Comparison of ENCODE assay signal across 24 cellular contexts in the genomic region with DNA sequence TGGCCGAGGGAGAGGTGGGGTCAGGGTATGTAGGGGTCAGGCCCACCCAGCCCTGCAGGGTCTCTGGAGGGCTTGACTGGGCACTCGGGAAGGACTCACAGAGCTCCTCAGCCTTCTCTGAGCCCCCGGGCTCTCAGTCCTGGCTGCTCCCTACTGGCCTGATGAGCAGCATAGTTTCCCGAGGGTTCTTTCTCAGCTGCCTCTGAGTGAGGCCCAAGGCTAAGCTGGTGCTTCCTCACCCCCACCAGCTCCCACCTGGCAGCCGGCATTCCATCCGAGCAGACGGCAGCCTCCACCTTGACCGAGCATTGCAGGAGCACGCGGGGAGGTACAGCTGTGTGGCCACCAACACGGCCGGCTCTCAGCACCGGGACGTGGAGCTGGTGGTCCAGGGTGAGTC. TPM values are rescaled to one million over a fixed set of nuclear protein-coding genes. Genes with fewer than 3 reads are reported as not detected.
DNase-seq lines count a peak whose midpoint lies in the region; ATAC-seq and TF ChIP-seq lines count a peak whose summit lies in the region.
"Had no signal": no experiment of that assay in that cellular context is flagged by ENCODE, and none has a peak within 500 bp of the region (broad histone marks: within the 10 kb centered on the region; RNA-seq: fewer than 3 reads in every experiment).

No MANE protein-coding gene starts in this region.

- no peak overlapping the region for H4K91ac ChIP-seq in IMR-90 (ENCODE audit: insufficient read depth, low read depth, low read length)

- no peak for TF ChIP-seq POLR2A in IMR-90 (IDR thresholded peaks at IDR 0.05; ENCODE audit: low read depth, low read length)
- TF ChIP-seq POLR2A in esophagus squamous epithelium (IDR thresholded peaks at IDR 0.05), result no peak
- no peak for TF ChIP-seq POLR2A in sigmoid colon (IDR thresholded peaks at IDR 0.05)

- H2AFZ ChIP-seq in IMR-90 (replicated peaks; ENCODE audit: low read length, poor library complexity), result no peak overlapping the region

- DNase-seq in NCI-H2171 treated with DMSO at 0.1 percent for 48 hours (lab: John Stamatoyannopoulos, UW) (peak; percentile 36), NCI-H2171 (lab: John Stamatoyannopoulos, UW) (no peak), IMR-90 (no peak), esophagus squamous epithelium (lab: John Stamatoyannopoulos, UW) (no peak), sigmoid colon (no peak), NCI-H69 (lab: John Stamatoyannopoulos, UW) (no peak)
- DNase-seq in activated T-cell treated with anti-CD3 and anti-CD28 coated beads, Interleukin-2, amount 50 U/mL, for 48 hours, result no peak
- DNase-seq: Caco-2; CD8-positive, alpha-beta T cell; GDM1; Kasumi-1; MV-4-11; NCI-H1105; NCI-H1436 treated with DMSO at 0.1 percent for 48 hours; NCI-H187 treated with DMSO at 0.1 percent for 48 hours; NCI-H446; NCI-H524 treated with DMSO at 0.1 percent for 48 hours; SHP77 treated with DMSO at 0.1 percent for 48 hours had no signal

- peaks cover 77% of the 10 kb centered on the region for H3K27me3 ChIP-seq in IMR-90 (ENCODE audit: control insufficient read depth, insufficient read depth, low read length)
- peaks cover 0 to 80% (median 0%) of the 10 kb centered on the region in 4 donors for H3K27me3 ChIP-seq in esophagus squamous epithelium
- no peaks in the 10 kb centered on the region for H3K27me3 ChIP-seq in sigmoid colon

- H3K9me1 ChIP-seq in IMR-90 (ENCODE audit: insufficient read depth, low read length), result no peaks in the 10 kb centered on the region

- no peak for ATAC-seq in IMR-90 (ENCODE audit: low read depth)
- ATAC-seq: CD8-positive, alpha-beta T cell; GM12878 had no signal

- in situ Hi-C loops in IMR-90 (cut with MboI; ENCODE audit: low sequenced_read_pairs), result no loop called here

- no peak for TF ChIP-seq EP300 in sigmoid colon (IDR thresholded peaks at IDR 0.05)

- H3K23ac ChIP-seq in IMR-90 (ENCODE audit: low read depth, low read length), result no peak overlapping the region

- TF ChIP-seq RAD21 in IMR-90 (IDR thresholded peaks at IDR 0.05; ENCODE audit: low read length), result no peak

- no peak overlapping the region for H3K9ac ChIP-seq in IMR-90 (ENCODE audit: low read depth, low read length)

- TF ChIP-seq CTCF in IMR-90 (conservative IDR thresholded peaks at IDR 0.05; ENCODE audit: low read depth, low read length), result no peak
- no peak for TF ChIP-seq CTCF in esophagus squamous epithelium (IDR thresholded peaks at IDR 0.05)
- no peak for TF ChIP-seq CTCF in sigmoid colon (IDR thresholded peaks at IDR 0.05)

- intact Hi-C loops in IMR-90 (cut with micrococcal nuclease) (no loop called here), esophagus squamous epithelium (cut with DNase I) (no loop called here), sigmoid colon (cut with DNase I) (no loop called here)

- H3K79me1 ChIP-seq in IMR-90 (ENCODE audit: low read depth in 1 of 2, low read length in 2 of 2), result no peaks in the 10 kb centered on the region

- POLR2A ChIA-PET in IMR-90 (lab: Charles Lee; ENCODE audit: unreplicated experiment), result no interaction called here

- no peak overlapping the region for H2BK120ac ChIP-seq in IMR-90 (ENCODE audit: low read depth, low read length)

- no peak overlapping the region for H2BK15ac ChIP-seq in IMR-90 (ENCODE audit: low read depth, low read length)

- no peaks in the 10 kb centered on the region for H3K9me3 ChIP-seq in IMR-90 (ENCODE audit: control insufficient read depth, insufficient read depth, low read length)
- H3K9me3 ChIP-seq in esophagus squamous epithelium, result no peaks in the 10 kb centered on the region
- H3K9me3 ChIP-seq in sigmoid colon, result no peaks in the 10 kb centered on the region
- H3K9me3 ChIP-seq: Caco-2 had no signal

- no peak overlapping the region for H3K4ac ChIP-seq in IMR-90 (ENCODE audit: low read depth, low read length)

- H2BK5ac ChIP-seq in IMR-90 (ENCODE audit: low read depth, low read length, poor library complexity, severe bottlenecking), result no peak overlapping the region

- 51% methylated on average over 8 of the region's 14 CpGs; no CpG with 5 or more reads in 1 of the 2 experiments for WGBS in IMR-90 (ENCODE audit: extremely low coverage in 2 of 2, insufficient read length in 1 of 2), 2 experiments
- 80 to 81% methylated on average over 1 to 7 of the region's 14 CpGs for WGBS in esophagus squamous epithelium, 2 donors
- 74 to 78% methylated on average over 14 of the region's 14 CpGs for WGBS in sigmoid colon, 2 donors

- CTCF ChIA-PET in IMR-90 (lab: Yijun Ruan, JAX), result no interaction called here

- no peak overlapping the region for H3K18ac ChIP-seq in IMR-90 (ENCODE audit: low read depth, low read length)

- dilution Hi-C loops in IMR-90 (cut with HindIII; ENCODE audit: low sequenced_read_pairs, unreplicated experiment), result no loop called here

- H3K4me3 ChIP-seq in IMR-90 (ENCODE audit: insufficient read depth, low read depth, low read length), result no peak overlapping the region
- H3K4me3 ChIP-seq in esophagus squamous epithelium, result no peak overlapping the region
- H3K4me3 ChIP-seq in sigmoid colon, result no peak overlapping the region
- H3K4me3 ChIP-seq: GM12878 had no signal

- peak overlapping the region; percentile 63 for H2AK9ac ChIP-seq in IMR-90 (replicated peaks; ENCODE audit: low read depth, low read length, poor library complexity)

- no peak overlapping the region for H3K56ac ChIP-seq in IMR-90 (ENCODE audit: extremely low read depth, insufficient read depth, low read length)

- H3K27ac ChIP-seq in IMR-90 (ENCODE audit: insufficient read depth, low read length), result no peak overlapping the region
- H3K27ac ChIP-seq in esophagus squamous epithelium, result peak overlapping the region in 3 of 4 donors; percentile 72 to 86 (median 82)
- peak overlapping the region; percentile 41 to 99 (median 72) for H3K27ac ChIP-seq in sigmoid colon
- H3K27ac ChIP-seq: 22Rv1, C4-2B, RWPE1 had no signal

- no peak overlapping the region for H2AK5ac ChIP-seq in IMR-90 (ENCODE audit: low read depth, low read length)

- no peak overlapping the region for H4K5ac ChIP-seq in IMR-90 (ENCODE audit: low read depth, low read length)

- H4K8ac ChIP-seq in IMR-90 (ENCODE audit: low read depth in 2 of 2, low read length in 2 of 2), result no peak overlapping the region

- no peaks in the 10 kb centered on the region for H4K20me1 ChIP-seq in IMR-90 (ENCODE audit: insufficient read depth, low read length)

- no TSS peak for BruUV-seq in IMR-90 (replicated peaks; lab: Mats Ljungman, UMichigan)

- no peak overlapping the region for H3K4me2 ChIP-seq in IMR-90 (ENCODE audit: low read depth, low read length)

- no peak overlapping the region for H2BK20ac ChIP-seq in IMR-90 (ENCODE audit: low read depth, low read length)

- no peaks in the 10 kb centered on the region for H3K4me1 ChIP-seq in IMR-90 (ENCODE audit: control insufficient read depth, insufficient read depth, low read length)
- H3K4me1 ChIP-seq in esophagus squamous epithelium, result peaks cover 0 to 45% (median 15%) of the 10 kb centered on the region in 3 donors
- peaks cover 0 to 73% (median 48%) of the 10 kb centered on the region in 4 donors for H3K4me1 ChIP-seq in sigmoid colon

- H3K14ac ChIP-seq in IMR-90 (replicated peaks; ENCODE audit: low read depth, low read length), result no peak overlapping the region

- H3K36me3 ChIP-seq in IMR-90 (ENCODE audit: control insufficient read depth, insufficient read depth, low read length), result no peaks in the 10 kb centered on the region
- no peaks in the 10 kb centered on the region for H3K36me3 ChIP-seq in esophagus squamous epithelium
- H3K36me3 ChIP-seq in sigmoid colon, result peaks cover 0 to 28% (median 11%) of the 10 kb centered on the region in 4 donors

TF ChIP-seq in IMR-90, 13 proteins besides CTCF, POLR2A, EP300 and RAD21:
- TF ChIP-seq, protein P1, sequence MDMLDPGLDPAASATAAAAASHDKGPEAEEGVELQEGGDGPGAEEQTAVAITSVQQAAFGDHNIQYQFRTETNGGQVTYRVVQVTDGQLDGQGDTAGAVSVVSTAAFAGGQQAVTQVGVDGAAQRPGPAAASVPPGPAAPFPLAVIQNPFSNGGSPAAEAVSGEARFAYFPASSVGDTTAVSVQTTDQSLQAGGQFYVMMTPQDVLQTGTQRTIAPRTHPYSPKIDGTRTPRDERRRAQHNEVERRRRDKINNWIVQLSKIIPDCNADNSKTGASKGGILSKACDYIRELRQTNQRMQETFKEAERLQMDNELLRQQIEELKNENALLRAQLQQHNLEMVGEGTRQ (IDR thresholded peaks at IDR 0.05; ENCODE audit: low read depth, low read length), result no peak
- TF ChIP-seq RCOR1 (IDR thresholded peaks at IDR 0.05; ENCODE audit: insufficient replicate concordance, low read length), result no peak
- TF ChIP-seq NFE2L2 (IDR thresholded peaks at IDR 0.05; ENCODE audit: low read depth, low read length), result no peak
- no peak for TF ChIP-seq FOS (IDR thresholded peaks at IDR 0.05; ENCODE audit: low read depth, low read length)
- no peak for TF ChIP-seq MAFK (IDR thresholded peaks at IDR 0.05; ENCODE audit: low read depth, low read length)
- TF ChIP-seq MAZ (IDR thresholded peaks at IDR 0.05; ENCODE audit: borderline replicate concordance, low read depth, low read length), result no peak
- no peak for TF ChIP-seq CHD1 (IDR thresholded peaks at IDR 0.05; ENCODE audit: low read depth, low read length)
- no peak for TF ChIP-seq SMC3 (IDR thresholded peaks at IDR 0.05; ENCODE audit: low read depth, low read length)
- TF ChIP-seq, protein P2, sequence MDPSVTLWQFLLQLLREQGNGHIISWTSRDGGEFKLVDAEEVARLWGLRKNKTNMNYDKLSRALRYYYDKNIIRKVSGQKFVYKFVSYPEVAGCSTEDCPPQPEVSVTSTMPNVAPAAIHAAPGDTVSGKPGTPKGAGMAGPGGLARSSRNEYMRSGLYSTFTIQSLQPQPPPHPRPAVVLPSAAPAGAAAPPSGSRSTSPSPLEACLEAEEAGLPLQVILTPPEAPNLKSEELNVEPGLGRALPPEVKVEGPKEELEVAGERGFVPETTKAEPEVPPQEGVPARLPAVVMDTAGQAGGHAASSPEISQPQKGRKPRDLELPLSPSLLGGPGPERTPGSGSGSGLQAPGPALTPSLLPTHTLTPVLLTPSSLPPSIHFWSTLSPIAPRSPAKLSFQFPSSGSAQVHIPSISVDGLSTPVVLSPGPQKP (IDR thresholded peaks at IDR 0.05; ENCODE audit: borderline replicate concordance, low read depth, low read length), result no peak
- TF ChIP-seq MXI1 (IDR thresholded peaks at IDR 0.05; ENCODE audit: borderline replicate concordance, low read depth, low read length), result no peak
- TF ChIP-seq BHLHE40 (IDR thresholded peaks at IDR 0.05; ENCODE audit: low read depth, low read length), result no peak
- TF ChIP-seq CEBPB (IDR thresholded peaks at IDR 0.05; ENCODE audit: low read depth, low read length), result no peak
- no peak for TF ChIP-seq RFX5 (IDR thresholded peaks at IDR 0.05; ENCODE audit: low read depth, low read length)

RNA-seq across cellular contexts. Expression of a gene that starts 56.0 kb away (rescaled TPM):
- total RNA-seq in IMR-90 (2012; rRNA removed), result not detected in 2 replicates
- 0.02 and 0.03 TPM in 2 replicates for polyA plus RNA-seq in IMR-90 (2012; rRNA removed)
- polyA plus RNA-seq in IMR-90 (2012; cell fraction: cytosol; rRNA removed), result 0.07 TPM in 1 of 2 replicates, not detected in the other
- 0.06 and 0.16 TPM in 2 replicates for polyA plus RNA-seq in IMR-90 (2012; cell fraction: nucleus; rRNA removed; ENCODE audit: low replicate concordance)
- total RNA-seq in esophagus squamous epithelium, result 1 to 10 TPM in 1 of 4 donors, under 1 TPM in 3; 0.53 to 4.8 (median 0.78) TPM
- 100 to 1,000 TPM in 1 of 4 donors, 10 to 100 TPM in 2, 1 to 10 TPM in 1; 8.2 to 106 (median 35.7) TPM for total RNA-seq in sigmoid colon
- polyA plus RNA-seq in sigmoid colon, result 10 to 100 TPM in 1 of 3 donors, 1 to 10 TPM in 2; 3.6 to 44.0 (median 6.0) TPM
- total RNA-seq: B cell; CD8-positive, alpha-beta T cell; GM12878; MCF 10A had no signal
